In genomic region chr9:126397056-126397455, GRCh38 we compare ENCODE assay signal across 9 cellular contexts.
DNase-seq lines count a peak whose midpoint lies in the region; ATAC-seq, FAIRE-seq and TF ChIP-seq lines count a peak whose summit lies in the region.
"Had no signal": no experiment of that assay in that cellular context is flagged by ENCODE, and none has a peak within 500 bp of the region (broad histone marks: within the 10 kb centered on the region; RNA-seq: fewer than 3 reads in every experiment).

No MANE protein-coding gene starts in this region.

- CTCF ChIA-PET in endothelial cell of umbilical vein (lab: Charles Lee) = interaction anchor here (1.0 to 7.2 kb wide), 8 partner anchors 10 to 989 kb away, joined by 3 to 225 read pairs (median 28); no protein-coding TSS in a partner anchor

- H3K9me3 ChIP-seq in endothelial cell of umbilical vein (replicated peaks; ENCODE audit: control insufficient read depth, insufficient read depth, low read length) (no peaks in the 10 kb centered on the region), mesenchymal stem cell (ENCODE audit: control insufficient read depth, low read length) (no peaks in the 10 kb centered on the region)
- H3K9me3 ChIP-seq: SJSA1 had no signal

- no peaks in the 10 kb centered on the region for H3K27me3 Mint-ChIP-seq in stimulated activated naive CD8-positive, alpha-beta T cell treated with anti-CD3 and anti-CD28 coated beads, Interleukin-15, amount 100 ng/mL, for 72 hours

- peak; percentile 77 for ATAC-seq in GM19035 (IDR thresholded peaks at IDR 0.05; ENCODE audit: unreplicated experiment)
- ATAC-seq in HG03097 (IDR thresholded peaks at IDR 0.05; ENCODE audit: low FRiP score, unreplicated experiment) = peak; percentile 77
- peak; percentile 95 for ATAC-seq in stimulated activated naive CD8-positive, alpha-beta T cell treated with anti-CD3 and anti-CD28 coated beads, Interleukin-15, amount 100 ng/mL, for 72 hours
- ATAC-seq in left lobe of liver = no peak

- WGBS in mesenchymal stem cell = 99% methylated on average over 5 of the region's 5 CpGs

- no peak overlapping the region for H2BK15ac ChIP-seq in mesenchymal stem cell (ENCODE audit: low read depth, poor library complexity, severe bottlenecking)

- no peaks in the 10 kb centered on the region for H3K79me2 ChIP-seq in endothelial cell of umbilical vein (ENCODE audit: control insufficient read depth, insufficient read depth, low read length)

- intact Hi-C loops in endothelial cell of umbilical vein (cut with micrococcal nuclease) = loop anchor here (10.0 kb wide), 1 partner anchor 992 kb away; no protein-coding TSS in a partner anchor

- TF ChIP-seq CTCF in endothelial cell of umbilical vein (IDR thresholded peaks at IDR 0.05; ENCODE audit: extremely low read depth in 1 of 2, insufficient read depth in 1 of 2, low read depth in 1 of 2, low read length in 2 of 2) = peak; percentile 7 to 22

- H3K4me1 ChIP-seq in endothelial cell of umbilical vein (ENCODE audit: control insufficient read depth, extremely low read depth, insufficient read depth, low read length) (peaks cover 5% of the 10 kb centered on the region), mesenchymal stem cell (ENCODE audit: control insufficient read depth, insufficient read depth, low read depth, low read length) (peaks cover 7% of the 10 kb centered on the region)

- peak overlapping the region; percentile 82 to 89 for H3K27ac Mint-ChIP-seq in stimulated activated naive CD8-positive, alpha-beta T cell treated with anti-CD3 and anti-CD28 coated beads, Interleukin-15, amount 100 ng/mL, for 72 hours

- H3K4me3 ChIP-seq in endothelial cell of umbilical vein (replicated peaks in 1 of 3; ENCODE audit: insufficient read depth in 1 of 3, low read depth in 1 of 3, low read length in 3 of 3) = no peak overlapping the region
- H3K4me3 ChIP-seq in mesenchymal stem cell (ENCODE audit: insufficient read depth in 1 of 2, low read depth in 1 of 2, low read length in 2 of 2) = peak overlapping the region in 1 of 2 experiments; percentile 21
- H3K4me3 ChIP-seq: SJSA1 had no signal

- no peak overlapping the region for H2BK12ac ChIP-seq in mesenchymal stem cell (ENCODE audit: low read length in 2 of 2)

- dilution Hi-C loops in endothelial cell of umbilical vein (cut with MboI; ENCODE audit: extremely low pct_ligation_motif_present, low sequenced_read_pairs) = no loop called here

- no peaks in the 10 kb centered on the region for H4K20me1 ChIP-seq in endothelial cell of umbilical vein (replicated peaks; ENCODE audit: control insufficient read depth, extremely low read depth, insufficient read depth, low read length)

- H3K14ac ChIP-seq in mesenchymal stem cell (ENCODE audit: low read length in 2 of 2) = no peak overlapping the region

- no peak overlapping the region for H3K4ac ChIP-seq in mesenchymal stem cell (ENCODE audit: low read depth in 1 of 2, low read length in 2 of 2)

- H3K9me1 ChIP-seq in endothelial cell of umbilical vein (replicated peaks; ENCODE audit: control insufficient read depth, extremely low read depth, insufficient read depth, low read length) = no peaks in the 10 kb centered on the region

- no peak overlapping the region for H2BK120ac ChIP-seq in mesenchymal stem cell (ENCODE audit: low read depth, low read length)

- H2AK5ac ChIP-seq in mesenchymal stem cell (ENCODE audit: low read length, severe bottlenecking) = no peak overlapping the region

- POLR2A ChIA-PET in endothelial cell of umbilical vein (lab: Charles Lee) = no interaction called here

- peaks cover 0 to 10% of the 10 kb centered on the region in 2 experiments for H3K36me3 ChIP-seq in endothelial cell of umbilical vein (ENCODE audit: control insufficient read depth in 2 of 2, extremely low read depth in 1 of 2, insufficient read depth in 2 of 2, low read length in 2 of 2)
- peaks cover 29 to 34% of the 10 kb centered on the region in 2 experiments for H3K36me3 ChIP-seq in mesenchymal stem cell (ENCODE audit: control insufficient read depth in 1 of 2, insufficient read depth in 2 of 2, low read depth in 1 of 2, low read length in 2 of 2)

- DNase-seq in activated CD4-positive, alpha-beta T cell treated with anti-CD3 and anti-CD28 coated beads for 24 hours (ENCODE audit: low read depth in 2 of 2) = peak; percentile 10 to 24
- no peak for DNase-seq in endothelial cell of umbilical vein (ENCODE audit: low read depth, low spot score)
- peak; percentile 86 to 95 for DNase-seq in stimulated activated naive CD8-positive, alpha-beta T cell treated with anti-CD3 and anti-CD28 coated beads, Interleukin-15, amount 100 ng/mL, for 72 hours
- no peak for DNase-seq in mesenchymal stem cell
- no peak for DNase-seq in SIG-M5 (lab: John Stamatoyannopoulos, UW)
- no peak for DNase-seq in left lobe of liver (ENCODE audit: low spot score)

- no peak for FAIRE-seq in endothelial cell of umbilical vein (lab: Jason Lieb, UNC)

- peak overlapping the region; percentile 57 to 64 for H3K4me3 Mint-ChIP-seq in stimulated activated naive CD8-positive, alpha-beta T cell treated with anti-CD3 and anti-CD28 coated beads, Interleukin-15, amount 100 ng/mL, for 72 hours

- no peak overlapping the region for H3K9ac ChIP-seq in endothelial cell of umbilical vein (replicated peaks; ENCODE audit: extremely low read depth, insufficient read depth, low read length)
- no peak overlapping the region for H3K9ac ChIP-seq in mesenchymal stem cell (ENCODE audit: low read length)

- H3K9me3 Mint-ChIP-seq in stimulated activated naive CD8-positive, alpha-beta T cell treated with anti-CD3 and anti-CD28 coated beads, Interleukin-15, amount 100 ng/mL, for 72 hours = no peaks in the 10 kb centered on the region

- no peak overlapping the region for H3K18ac ChIP-seq in mesenchymal stem cell (ENCODE audit: low read depth in 1 of 2, low read length in 2 of 2)

- H3K27ac ChIP-seq in endothelial cell of umbilical vein (ENCODE audit: insufficient read depth, low read depth, low read length) (no peak overlapping the region), mesenchymal stem cell (ENCODE audit: low read length, poor library complexity, severe bottlenecking) (no peak overlapping the region)
- H3K27ac ChIP-seq: SJSA1 had no signal

- no peak overlapping the region for H2BK5ac ChIP-seq in mesenchymal stem cell (ENCODE audit: low read depth, low read length, poor library complexity, severe bottlenecking)

- peaks cover 92% of the 10 kb centered on the region for H3K4me1 Mint-ChIP-seq in stimulated activated naive CD8-positive, alpha-beta T cell treated with anti-CD3 and anti-CD28 coated beads, Interleukin-15, amount 100 ng/mL, for 72 hours

- H4K8ac ChIP-seq in mesenchymal stem cell (ENCODE audit: low read length) = no peak overlapping the region

- no peaks in the 10 kb centered on the region for H3K79me1 ChIP-seq in mesenchymal stem cell (replicated peaks; ENCODE audit: low read length, poor library complexity, severe bottlenecking)

- no peak overlapping the region for H4K91ac ChIP-seq in mesenchymal stem cell (ENCODE audit: low read length)

- TF ChIP-seq POLR2A in endothelial cell of umbilical vein (IDR thresholded peaks at IDR 0.05; ENCODE audit: low read depth, low read length) = no peak

- no peak overlapping the region for H3K23ac ChIP-seq in mesenchymal stem cell (ENCODE audit: low read length in 2 of 2)

- H2AFZ ChIP-seq in endothelial cell of umbilical vein (ENCODE audit: low read depth, low read length) = no peak overlapping the region
- H2AFZ ChIP-seq in mesenchymal stem cell (ENCODE audit: low read depth, low read length) = no peak overlapping the region

- H3K27me3 ChIP-seq in endothelial cell of umbilical vein (ENCODE audit: control insufficient read depth in 2 of 2, insufficient read depth in 2 of 2, low read length in 2 of 2) = no peaks in the 10 kb centered on the region
- no peaks in the 10 kb centered on the region for H3K27me3 ChIP-seq in mesenchymal stem cell (ENCODE audit: control insufficient read depth in 1 of 2, insufficient read depth in 1 of 2, low read length in 2 of 2)
- H3K27me3 ChIP-seq: SJSA1 had no signal

- H3K4me2 ChIP-seq in endothelial cell of umbilical vein (ENCODE audit: insufficient read depth, low read length) = no peak overlapping the region
- no peak overlapping the region for H3K4me2 ChIP-seq in mesenchymal stem cell (ENCODE audit: low read length, poor library complexity, severe bottlenecking)

- no TSS peak for BruUV-seq in endothelial cell of umbilical vein (replicated peaks; lab: Mats Ljungman, UMichigan)

TF ChIP-seq in endothelial cell of umbilical vein, 7 proteins besides CTCF, POLR2A, EP300 and RAD21:
- TF ChIP-seq, protein P1, sequence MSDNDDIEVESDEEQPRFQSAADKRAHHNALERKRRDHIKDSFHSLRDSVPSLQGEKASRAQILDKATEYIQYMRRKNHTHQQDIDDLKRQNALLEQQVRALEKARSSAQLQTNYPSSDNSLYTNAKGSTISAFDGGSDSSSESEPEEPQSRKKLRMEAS (IDR thresholded peaks at IDR 0.05; ENCODE audit: insufficient read depth, insufficient read length) = no peak
- TF ChIP-seq POLR2AphosphoS5 (IDR thresholded peaks at IDR 0.05; ENCODE audit: insufficient read depth, low read depth, low read length) = no peak
- TF ChIP-seq FOS (IDR thresholded peaks at IDR 0.05; ENCODE audit: borderline replicate concordance, insufficient read depth, low read length) = no peak
- TF ChIP-seq GATA2 (IDR thresholded peaks at IDR 0.05; ENCODE audit: insufficient read depth, insufficient read length, low read depth, low read length) = no peak

Comparison
In these comparisons a context has a peak if more than half of its experiments do, and no peak if none do; other contexts are left out.
1. DNase-seq: peak in activated CD4-positive, alpha-beta T cell treated with anti-CD3 and anti-CD28 coated beads for 24 hours (2 of 2) and stimulated activated naive CD8-positive, alpha-beta T cell treated with anti-CD3 and anti-CD28 coated beads, Interleukin-15, amount 100 ng/mL, for 72 hours (2 of 2); none in endothelial cell of umbilical vein (single experiment), mesenchymal stem cell (single experiment), SIG-M5 (single experiment) and left lobe of liver (single experiment).